Comparison of ENCODE assay signal across 11 cellular contexts in the genomic region with DNA sequence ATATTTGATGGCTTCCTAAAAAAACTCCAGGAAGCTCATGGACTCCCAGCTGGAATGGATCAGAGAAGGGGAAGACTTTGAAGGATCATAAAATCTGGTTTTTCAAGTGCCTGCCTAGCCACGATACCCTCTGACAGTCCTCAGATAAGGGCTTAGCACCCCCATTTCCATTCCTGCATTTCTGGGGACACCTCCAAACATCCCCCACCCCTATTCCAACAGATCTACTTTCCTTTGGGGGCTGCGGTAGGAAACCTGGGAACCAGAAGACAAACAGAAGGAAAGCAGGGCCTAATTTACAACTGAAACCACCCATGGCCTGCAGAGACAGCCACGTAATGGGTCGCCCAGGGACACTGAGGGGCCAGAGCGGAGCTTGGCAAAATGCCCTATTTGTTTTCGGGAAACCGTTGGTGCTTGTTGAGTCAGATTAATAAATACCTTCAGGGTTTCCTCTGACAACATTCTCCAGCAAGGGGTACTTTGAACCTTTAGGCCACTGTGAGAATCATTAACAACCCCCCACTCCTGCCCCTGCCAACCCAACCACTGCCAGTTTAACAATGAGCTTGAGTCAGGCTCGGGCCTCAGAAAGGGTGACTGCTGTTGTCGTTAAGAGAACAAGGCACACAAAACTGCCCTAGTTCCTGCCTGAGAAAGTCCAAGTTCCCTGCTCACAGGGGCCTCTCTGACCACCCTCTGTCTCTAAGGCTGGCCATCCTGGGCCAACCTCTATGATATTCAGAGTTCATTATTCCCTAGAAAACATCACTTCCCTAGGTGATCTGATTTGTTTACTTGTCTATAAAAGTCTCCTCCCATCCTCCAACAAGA. TPM values are rescaled to one million over a fixed set of nuclear protein-coding genes. Genes with fewer than 3 reads are reported as not detected.
DNase-seq lines count a peak whose midpoint lies in the region; ATAC-seq and TF ChIP-seq lines count a peak whose summit lies in the region.
"Had no signal": no experiment of that assay in that cellular context is flagged by ENCODE, and none has a peak within 500 bp of the region (broad histone marks: within the 10 kb centered on the region; RNA-seq: fewer than 3 reads in every experiment).

No MANE protein-coding gene starts in this region.

- H3K36me3 ChIP-seq in PC-9 (ENCODE audit: low read depth) (peaks cover 17% of the 10 kb centered on the region; the same call in 1 of the 2 replicates), endodermal cell (ENCODE audit: control insufficient read depth, insufficient read depth, low read length) (peaks cover 58% of the 10 kb centered on the region), muscle layer of duodenum (ENCODE audit: control insufficient read depth in 1 of 2, insufficient read depth in 2 of 2, low read length in 2 of 2) (peaks cover 0 to 4% of the 10 kb centered on the region in 2 donors)
- H3K36me3 ChIP-seq: gastroesophageal sphincter had no signal

- H3K9me3 Mint-ChIP-seq in endodermal cell, result peaks cover 11% of the 10 kb centered on the region

- H4K20me1 ChIP-seq in PC-9 (ENCODE audit: insufficient read depth), result no peaks in the 10 kb centered on the region; the same call in 1 of the 2 replicates

- H3K9me2 ChIP-seq in PC-9 (ENCODE audit: insufficient read depth), result no peaks in the 10 kb centered on the region

- H3K9me3 ChIP-seq in PC-9 (ENCODE audit: insufficient read depth, low read depth), result no peaks in the 10 kb centered on the region
- H3K9me3 ChIP-seq in endodermal cell (ENCODE audit: control insufficient read depth, low read length), result no peaks in the 10 kb centered on the region
- peaks cover 0 to 2% of the 10 kb centered on the region in 2 donors for H3K9me3 ChIP-seq in muscle layer of duodenum (ENCODE audit: control insufficient read depth in 1 of 2, low read length in 2 of 2)
- H3K9me3 ChIP-seq: gastroesophageal sphincter, psoas muscle had no signal

- peak overlapping the region; percentile 36; the same call in 1 of the 2 replicates for H3K4me3 ChIP-seq in PC-9
- H3K4me3 ChIP-seq in endodermal cell (ENCODE audit: low read length), result no peak overlapping the region
- H3K4me3 ChIP-seq in muscle layer of duodenum (ENCODE audit: low read depth in 1 of 2, low read length in 2 of 2), result no peak overlapping the region
- H3K4me3 ChIP-seq: gastroesophageal sphincter, psoas muscle had no signal

- no peak overlapping the region for H3K4me3 Mint-ChIP-seq in endodermal cell

- H3K9ac ChIP-seq in endodermal cell (ENCODE audit: extremely low read depth, low read length, poor library complexity, severe bottlenecking), result no peak overlapping the region

- peaks cover 53% of the 10 kb centered on the region for H3K36me3 Mint-ChIP-seq in endodermal cell (ENCODE audit: low read depth)

- peaks cover 87% of the 10 kb centered on the region for H3K79me2 ChIP-seq in PC-9 (ENCODE audit: low read depth)

- peak overlapping the region; percentile 75 for H3K4me2 ChIP-seq in PC-9

- peaks cover 46% of the 10 kb centered on the region for H3F3A ChIP-seq in PC-9 (ENCODE audit: insufficient read depth, low read depth)

- H3K27me3 ChIP-seq in PC-9 (ENCODE audit: insufficient read depth, low read depth) (no peaks in the 10 kb centered on the region), endodermal cell (ENCODE audit: control insufficient read depth, insufficient read depth, low read length, poor library complexity, severe bottlenecking) (no peaks in the 10 kb centered on the region), muscle layer of duodenum (ENCODE audit: low read depth, low read length) (no peaks in the 10 kb centered on the region)
- H3K27me3 ChIP-seq: gastroesophageal sphincter had no signal

- DNase-seq in DMS153 treated with DMSO at 0.1 percent for 48 hours (lab: John Stamatoyannopoulos, UW; ENCODE audit: unreplicated experiment), result peak; percentile 47
- peak; percentile 86 to 97 for DNase-seq in PC-9
- DNase-seq in endodermal cell, result no peak
- DNase-seq in omental fat pad (ENCODE audit: low spot score), result no peak
- DNase-seq in T-helper 9 cell, result no peak
- DNase-seq in NCI-H146 treated with DMSO at 0.1 percent for 48 hours (lab: John Stamatoyannopoulos, UW; ENCODE audit: unreplicated experiment), result no peak
- no peak for DNase-seq in effector CD4-positive, alpha-beta T cell
- DNase-seq: activated gamma-delta T cell treated with Interleukin-2 at 50 U/mL for 16 hours had no signal

- H3K27ac Mint-ChIP-seq in endodermal cell, result peak overlapping the region; percentile 78

- intact Hi-C loops in PC-9 (cut with micrococcal nuclease; ENCODE audit: unreplicated experiment), result loop anchor here (1.0 to 2.0 kb wide), 3 partner anchors 8 to 16 kb away; no protein-coding TSS in a partner anchor

- H2AFZ ChIP-seq in PC-9, result no peak overlapping the region

- no peak for TF ChIP-seq CTCF in PC-9 (conservative IDR thresholded peaks at IDR 0.05)
- TF ChIP-seq CTCF in endodermal cell (conservative IDR thresholded peaks at IDR 0.05), result no peak
- no peak for TF ChIP-seq CTCF in omental fat pad (IDR thresholded peaks at IDR 0.05)

- peaks cover 62% of the 10 kb centered on the region for H3K4me1 ChIP-seq in PC-9 (replicated peaks; ENCODE audit: insufficient read depth)
- H3K4me1 ChIP-seq in endodermal cell (ENCODE audit: control insufficient read depth, insufficient read depth, low read length), result no peaks in the 10 kb centered on the region
- H3K4me1 ChIP-seq in muscle layer of duodenum (ENCODE audit: control insufficient read depth in 1 of 2, insufficient read depth in 2 of 2, low read length in 2 of 2), result no peaks in the 10 kb centered on the region
- H3K4me1 ChIP-seq: gastroesophageal sphincter, psoas muscle had no signal

- H3K27me3 Mint-ChIP-seq in endodermal cell (ENCODE audit: insufficient read depth), result no peaks in the 10 kb centered on the region

- BruUV-seq in PC-9 (replicated peaks; lab: Mats Ljungman, UMichigan), result no TSS peak

- peaks cover 13% of the 10 kb centered on the region for H3K4me1 Mint-ChIP-seq in endodermal cell

- POLR2A ChIA-PET in PC-9 (lab: Charles Lee; ENCODE audit: unreplicated experiment), result interaction anchor here (0.5 to 1.7 kb wide), 4 partner anchors 11 to 23 kb away, joined by 4 to 20 read pairs (median 9); no protein-coding TSS in a partner anchor

- ATAC-seq in omental fat pad (ENCODE audit: low FRiP score), result no peak
- ATAC-seq: gastroesophageal sphincter, psoas muscle had no signal

- WGBS in endodermal cell (ENCODE audit: insufficient coverage in 1 of 2, insufficient read length in 1 of 2), 2 experiments, result 81 to 84% methylated on average over 8 to 9 of the region's 9 CpGs

- H3K27ac ChIP-seq in PC-9 (peak overlapping the region; percentile 98), endodermal cell (ENCODE audit: low read depth, low read length) (peak overlapping the region; percentile 10), muscle layer of duodenum (ENCODE audit: low read length) (peak overlapping the region; percentile 64)
- H3K27ac ChIP-seq: psoas muscle had no signal

- CTCF ChIA-PET in PC-9 (lab: Charles Lee), result interaction anchor here (0.7 kb wide), 1 partner anchor 119 kb away, joined by 7 read pairs; no protein-coding TSS in a partner anchor

RNA-seq across cellular contexts. Expression of a gene that starts 23.5 kb away (rescaled TPM):
- total RNA-seq in PC-9 (2021), result 21.3 and 28.5 TPM in 2 replicates
- total RNA-seq in endodermal cell, result 10 to 100 TPM; 52.0 to 53.2 TPM
- 23.2 TPM for polyA plus RNA-seq in endodermal cell (2013, experiment 1 of 2)
- polyA plus RNA-seq in endodermal cell (2013, experiment 2 of 2), result 23.2 TPM
- 10 to 100 TPM in 2 of 4 donors, 1 to 10 TPM in 2; 5.7 to 24.0 (median 14.1) TPM for total RNA-seq in omental fat pad

RNA-seq across cellular contexts. Expression of a gene that starts 39.8 kb away (rescaled TPM):
- total RNA-seq in PC-9 (2021) (11.0 and 12.4 TPM in 2 replicates), endodermal cell (10 to 100 TPM; 10.1 to 11.2 TPM), omental fat pad (1 to 10 TPM; 4.5 to 7.6 (median 5.5) TPM)
- 10.5 TPM for polyA plus RNA-seq in endodermal cell (2013, experiment 1 of 2)
- 8.8 TPM for polyA plus RNA-seq in endodermal cell (2013, experiment 2 of 2)

Comparison
In these comparisons a context has a peak if more than half of its experiments do, and no peak if none do; other contexts are left out.
1. DNase-seq: peak in DMS153 treated with DMSO at 0.1 percent for 48 hours (single experiment) and PC-9 (2 of 2); none in endodermal cell (single experiment), omental fat pad (single experiment), T-helper 9 cell (single experiment), NCI-H146 treated with DMSO at 0.1 percent for 48 hours (single experiment) and effector CD4-positive, alpha-beta T cell (single experiment).
2. H3K27ac ChIP-seq: peak in every context shown above with its lines; median percentile 98 in PC-9; 64 in muscle layer of duodenum; 10 in endodermal cell.